ENCODE assay signal across 1 cellular context in the genomic region with DNA sequence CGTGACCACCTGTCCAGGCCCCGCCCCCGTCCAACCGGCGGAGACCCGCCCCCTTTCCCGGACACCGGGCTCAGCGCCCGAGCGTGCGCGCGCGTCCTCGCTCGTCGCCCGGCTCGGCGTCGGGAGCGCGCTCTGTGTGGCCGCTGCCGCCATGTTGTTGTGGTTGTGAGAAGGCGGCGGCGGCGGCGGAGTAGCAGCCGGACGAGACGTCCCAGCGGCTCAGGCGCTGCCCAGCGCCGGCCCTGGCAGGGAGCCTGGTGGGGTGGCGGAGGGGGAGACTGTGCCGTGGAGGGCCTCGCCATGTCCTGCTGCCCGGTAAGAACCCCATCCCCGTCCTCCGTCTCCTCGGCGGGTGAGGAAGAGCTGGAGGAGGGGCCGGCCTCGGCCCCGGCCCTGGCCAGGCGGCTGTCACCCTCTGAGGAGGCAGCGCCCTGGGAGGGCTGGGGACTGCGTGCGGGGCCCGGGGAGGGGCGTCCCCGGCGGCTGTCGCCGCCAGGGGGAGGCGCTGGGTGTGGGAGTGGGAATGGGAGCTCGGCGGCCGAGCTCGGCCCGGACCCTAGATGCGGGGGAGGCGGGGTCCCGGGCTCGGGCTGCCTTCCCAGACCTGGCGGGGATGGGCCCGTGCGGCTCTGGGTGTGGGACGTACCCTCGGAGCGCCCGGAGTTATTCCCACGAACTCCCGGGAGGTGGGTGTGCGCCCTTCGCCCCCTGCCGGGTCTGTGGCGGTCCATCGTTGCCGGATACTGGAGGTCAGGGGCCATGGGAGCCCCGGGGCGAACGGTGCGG.
TF ChIP-seq lines count a peak whose summit lies in the region.

A gene (plus strand): TSS at position 130 of the 786 bp plus-strand sequence. CDS start 87,886 bp downstream, outside the sequence.

TF ChIP-seq in HEK293, 187 proteins besides CTCF, POLR2A, EP300 and RAD21 (continued from another document and continues in another):
- TF ChIP-seq, protein P1, sequence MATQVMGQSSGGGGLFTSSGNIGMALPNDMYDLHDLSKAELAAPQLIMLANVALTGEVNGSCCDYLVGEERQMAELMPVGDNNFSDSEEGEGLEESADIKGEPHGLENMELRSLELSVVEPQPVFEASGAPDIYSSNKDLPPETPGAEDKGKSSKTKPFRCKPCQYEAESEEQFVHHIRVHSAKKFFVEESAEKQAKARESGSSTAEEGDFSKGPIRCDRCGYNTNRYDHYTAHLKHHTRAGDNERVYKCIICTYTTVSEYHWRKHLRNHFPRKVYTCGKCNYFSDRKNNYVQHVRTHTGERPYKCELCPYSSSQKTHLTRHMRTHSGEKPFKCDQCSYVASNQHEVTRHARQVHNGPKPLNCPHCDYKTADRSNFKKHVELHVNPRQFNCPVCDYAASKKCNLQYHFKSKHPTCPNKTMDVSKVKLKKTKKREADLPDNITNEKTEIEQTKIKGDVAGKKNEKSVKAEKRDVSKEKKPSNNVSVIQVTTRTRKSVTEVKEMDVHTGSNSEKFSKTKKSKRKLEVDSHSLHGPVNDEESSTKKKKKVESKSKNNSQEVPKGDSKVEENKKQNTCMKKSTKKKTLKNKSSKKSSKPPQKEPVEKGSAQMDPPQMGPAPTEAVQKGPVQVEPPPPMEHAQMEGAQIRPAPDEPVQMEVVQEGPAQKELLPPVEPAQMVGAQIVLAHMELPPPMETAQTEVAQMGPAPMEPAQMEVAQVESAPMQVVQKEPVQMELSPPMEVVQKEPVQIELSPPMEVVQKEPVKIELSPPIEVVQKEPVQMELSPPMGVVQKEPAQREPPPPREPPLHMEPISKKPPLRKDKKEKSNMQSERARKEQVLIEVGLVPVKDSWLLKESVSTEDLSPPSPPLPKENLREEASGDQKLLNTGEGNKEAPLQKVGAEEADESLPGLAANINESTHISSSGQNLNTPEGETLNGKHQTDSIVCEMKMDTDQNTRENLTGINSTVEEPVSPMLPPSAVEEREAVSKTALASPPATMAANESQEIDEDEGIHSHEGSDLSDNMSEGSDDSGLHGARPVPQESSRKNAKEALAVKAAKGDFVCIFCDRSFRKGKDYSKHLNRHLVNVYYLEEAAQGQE (tag by site-specific recombination; IDR thresholded peaks at IDR 0.05), result no peak
- TF ChIP-seq ZFP41 (tag by site-specific recombination; IDR thresholded peaks at IDR 0.05; ENCODE audit: borderline replicate concordance) (no peak), BCL11B (tag by site-specific recombination; IDR thresholded peaks at IDR 0.05; ENCODE audit: low read depth) (no peak), ZNF140 (tag by site-specific recombination; IDR thresholded peaks at IDR 0.05) (no peak), ZNF701 (tag by site-specific recombination; IDR thresholded peaks at IDR 0.05) (no peak), ZEB2 (tag by site-specific recombination; IDR thresholded peaks at IDR 0.05) (peak; percentile 41), ZNF76 (tag by site-specific recombination; IDR thresholded peaks at IDR 0.05; ENCODE audit: borderline replicate concordance, low read depth) (peak; percentile 42; the same call in 1 of the 2 replicates), ZFP69B (tag by site-specific recombination; IDR thresholded peaks at IDR 0.05) (0 out of 2 replicates have a peak, but pooled peaks have one; percentile 11), FEZF1 (tag by site-specific recombination; IDR thresholded peaks at IDR 0.05) (no peak), KLF7 (tag by site-specific recombination; IDR thresholded peaks at IDR 0.05; ENCODE audit: borderline replicate concordance) (no peak), ZNF585B (tag by site-specific recombination; IDR thresholded peaks at IDR 0.05) (0 out of 2 replicates have a peak, but pooled peaks have one; percentile 4), ZNF114 (tag by site-specific recombination; IDR thresholded peaks at IDR 0.05) (no peak), ZNF132 (tag by site-specific recombination; IDR thresholded peaks at IDR 0.05; ENCODE audit: borderline replicate concordance) (no peak), ZFP37 (tag by site-specific recombination; IDR thresholded peaks at IDR 0.05) (peak; percentile 75; the same call in 1 of the 2 replicates), HOXA7 (CRISPR knock-in tag; IDR thresholded peaks at IDR 0.05; ENCODE audit: borderline replicate concordance) (no peak), ZNF138 (tag by site-specific recombination; IDR thresholded peaks at IDR 0.05; ENCODE audit: borderline replicate concordance) (no peak), ZNF623 (tag by site-specific recombination; IDR thresholded peaks at IDR 0.05) (no peak), ZNF239 (tag by site-specific recombination; IDR thresholded peaks at IDR 0.05) (no peak), ZNF837 (tag by site-specific recombination; IDR thresholded peaks at IDR 0.05) (no peak), ZNF555 (tag by site-specific recombination; conservative IDR thresholded peaks at IDR 0.05) (no peak), ZNF211 (tag by site-specific recombination; IDR thresholded peaks at IDR 0.05; ENCODE audit: low read depth) (no peak), SP2 (tag by site-specific recombination; IDR thresholded peaks at IDR 0.05) (peak; percentile 82), ZNF354C (tag by site-specific recombination; IDR thresholded peaks at IDR 0.05; ENCODE audit: borderline replicate concordance, low read depth) (no peak), OVOL3 (tag by site-specific recombination; IDR thresholded peaks at IDR 0.05) (no peak), ZNF473 (tag by site-specific recombination; IDR thresholded peaks at IDR 0.05) (no peak), ZNF146 (tag by site-specific recombination; IDR thresholded peaks at IDR 0.05) (no peak), ZNF530 (tag by site-specific recombination; IDR thresholded peaks at IDR 0.05; ENCODE audit: low read depth) (no peak), ZNF549 (tag by site-specific recombination; IDR thresholded peaks at IDR 0.05) (no peak)
- TF ChIP-seq, protein P2, sequence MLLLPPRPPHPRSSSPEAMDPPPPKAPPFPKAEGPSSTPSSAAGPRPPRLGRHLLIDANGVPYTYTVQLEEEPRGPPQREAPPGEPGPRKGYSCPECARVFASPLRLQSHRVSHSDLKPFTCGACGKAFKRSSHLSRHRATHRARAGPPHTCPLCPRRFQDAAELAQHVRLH (tag by site-specific recombination; IDR thresholded peaks at IDR 0.05), result no peak
- TF ChIP-seq, protein P3, sequence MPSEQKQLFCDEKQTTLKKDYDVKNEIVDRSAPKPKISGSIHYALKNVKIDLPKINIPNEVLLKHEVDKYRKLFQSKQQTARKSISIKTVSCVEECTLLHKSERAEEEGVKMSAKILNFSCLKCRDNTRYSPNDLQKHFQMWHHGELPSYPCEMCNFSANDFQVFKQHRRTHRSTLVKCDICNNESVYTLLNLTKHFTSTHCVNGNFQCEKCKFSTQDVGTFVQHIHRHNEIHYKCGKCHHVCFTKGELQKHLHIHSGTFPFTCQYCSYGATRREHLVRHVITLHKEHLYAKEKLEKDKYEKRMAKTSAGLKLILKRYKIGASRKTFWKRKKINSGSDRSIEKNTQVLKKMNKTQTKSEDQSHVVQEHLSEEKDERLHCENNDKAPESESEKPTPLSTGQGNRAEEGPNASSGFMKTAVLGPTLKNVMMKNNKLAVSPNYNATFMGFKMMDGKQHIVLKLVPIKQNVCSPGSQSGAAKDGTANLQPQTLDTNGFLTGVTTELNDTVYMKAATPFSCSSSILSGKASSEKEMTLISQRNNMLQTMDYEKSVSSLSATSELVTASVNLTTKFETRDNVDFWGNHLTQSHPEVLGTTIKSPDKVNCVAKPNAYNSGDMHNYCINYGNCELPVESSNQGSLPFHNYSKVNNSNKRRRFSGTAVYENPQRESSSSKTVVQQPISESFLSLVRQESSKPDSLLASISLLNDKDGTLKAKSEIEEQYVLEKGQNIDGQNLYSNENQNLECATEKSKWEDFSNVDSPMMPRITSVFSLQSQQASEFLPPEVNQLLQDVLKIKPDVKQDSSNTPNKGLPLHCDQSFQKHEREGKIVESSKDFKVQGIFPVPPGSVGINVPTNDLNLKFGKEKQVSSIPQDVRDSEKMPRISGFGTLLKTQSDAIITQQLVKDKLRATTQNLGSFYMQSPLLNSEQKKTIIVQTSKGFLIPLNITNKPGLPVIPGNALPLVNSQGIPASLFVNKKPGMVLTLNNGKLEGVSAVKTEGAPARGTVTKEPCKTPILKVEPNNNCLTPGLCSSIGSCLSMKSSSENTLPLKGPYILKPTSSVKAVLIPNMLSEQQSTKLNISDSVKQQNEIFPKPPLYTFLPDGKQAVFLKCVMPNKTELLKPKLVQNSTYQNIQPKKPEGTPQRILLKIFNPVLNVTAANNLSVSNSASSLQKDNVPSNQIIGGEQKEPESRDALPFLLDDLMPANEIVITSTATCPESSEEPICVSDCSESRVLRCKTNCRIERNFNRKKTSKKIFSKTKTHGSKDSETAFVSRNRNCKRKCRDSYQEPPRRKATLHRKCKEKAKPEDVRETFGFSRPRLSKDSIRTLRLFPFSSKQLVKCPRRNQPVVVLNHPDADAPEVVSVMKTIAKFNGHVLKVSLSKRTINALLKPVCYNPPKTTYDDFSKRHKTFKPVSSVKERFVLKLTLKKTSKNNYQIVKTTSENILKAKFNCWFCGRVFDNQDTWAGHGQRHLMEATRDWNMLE (tag by site-specific recombination; conservative IDR thresholded peaks at IDR 0.05; ENCODE audit: low read depth), result no peak
- TF ChIP-seq, protein P4, sequence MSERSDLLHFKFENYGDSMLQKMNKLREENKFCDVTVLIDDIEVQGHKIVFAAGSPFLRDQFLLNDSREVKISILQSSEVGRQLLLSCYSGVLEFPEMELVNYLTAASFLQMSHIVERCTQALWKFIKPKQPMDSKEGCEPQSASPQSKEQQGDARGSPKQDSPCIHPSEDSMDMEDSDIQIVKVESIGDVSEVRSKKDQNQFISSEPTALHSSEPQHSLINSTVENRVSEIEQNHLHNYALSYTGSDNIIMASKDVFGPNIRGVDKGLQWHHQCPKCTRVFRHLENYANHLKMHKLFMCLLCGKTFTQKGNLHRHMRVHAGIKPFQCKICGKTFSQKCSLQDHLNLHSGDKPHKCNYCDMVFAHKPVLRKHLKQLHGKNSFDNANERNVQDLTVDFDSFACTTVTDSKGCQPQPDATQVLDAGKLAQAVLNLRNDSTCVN (tag by site-specific recombination; optimal IDR thresholded peaks at IDR 0.05), result peak; percentile 98
- TF ChIP-seq, protein P5, sequence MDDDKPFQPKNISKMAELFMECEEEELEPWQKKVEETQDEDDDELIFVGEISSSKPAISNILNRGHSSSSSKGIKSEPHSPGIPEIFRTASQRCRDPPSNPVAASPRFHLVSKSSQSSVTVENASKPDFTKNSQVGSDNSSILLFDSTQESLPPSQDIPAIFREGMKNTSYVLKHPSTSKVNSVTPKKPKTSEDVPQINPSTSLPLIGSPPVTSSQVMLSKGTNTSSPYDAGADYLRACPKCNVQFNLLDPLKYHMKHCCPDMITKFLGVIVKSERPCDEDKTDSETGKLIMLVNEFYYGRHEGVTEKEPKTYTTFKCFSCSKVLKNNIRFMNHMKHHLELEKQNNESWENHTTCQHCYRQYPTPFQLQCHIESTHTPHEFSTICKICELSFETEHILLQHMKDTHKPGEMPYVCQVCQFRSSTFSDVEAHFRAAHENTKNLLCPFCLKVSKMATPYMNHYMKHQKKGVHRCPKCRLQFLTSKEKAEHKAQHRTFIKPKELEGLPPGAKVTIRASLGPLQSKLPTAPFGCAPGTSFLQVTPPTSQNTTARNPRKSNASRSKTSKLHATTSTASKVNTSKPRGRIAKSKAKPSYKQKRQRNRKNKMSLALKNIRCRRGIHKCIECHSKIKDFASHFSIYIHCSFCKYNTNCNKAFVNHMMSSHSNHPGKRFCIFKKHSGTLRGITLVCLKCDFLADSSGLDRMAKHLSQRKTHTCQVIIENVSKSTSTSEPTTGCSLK (tag by site-specific recombination; IDR thresholded peaks at IDR 0.05), result no peak
- TF ChIP-seq, protein P6, sequence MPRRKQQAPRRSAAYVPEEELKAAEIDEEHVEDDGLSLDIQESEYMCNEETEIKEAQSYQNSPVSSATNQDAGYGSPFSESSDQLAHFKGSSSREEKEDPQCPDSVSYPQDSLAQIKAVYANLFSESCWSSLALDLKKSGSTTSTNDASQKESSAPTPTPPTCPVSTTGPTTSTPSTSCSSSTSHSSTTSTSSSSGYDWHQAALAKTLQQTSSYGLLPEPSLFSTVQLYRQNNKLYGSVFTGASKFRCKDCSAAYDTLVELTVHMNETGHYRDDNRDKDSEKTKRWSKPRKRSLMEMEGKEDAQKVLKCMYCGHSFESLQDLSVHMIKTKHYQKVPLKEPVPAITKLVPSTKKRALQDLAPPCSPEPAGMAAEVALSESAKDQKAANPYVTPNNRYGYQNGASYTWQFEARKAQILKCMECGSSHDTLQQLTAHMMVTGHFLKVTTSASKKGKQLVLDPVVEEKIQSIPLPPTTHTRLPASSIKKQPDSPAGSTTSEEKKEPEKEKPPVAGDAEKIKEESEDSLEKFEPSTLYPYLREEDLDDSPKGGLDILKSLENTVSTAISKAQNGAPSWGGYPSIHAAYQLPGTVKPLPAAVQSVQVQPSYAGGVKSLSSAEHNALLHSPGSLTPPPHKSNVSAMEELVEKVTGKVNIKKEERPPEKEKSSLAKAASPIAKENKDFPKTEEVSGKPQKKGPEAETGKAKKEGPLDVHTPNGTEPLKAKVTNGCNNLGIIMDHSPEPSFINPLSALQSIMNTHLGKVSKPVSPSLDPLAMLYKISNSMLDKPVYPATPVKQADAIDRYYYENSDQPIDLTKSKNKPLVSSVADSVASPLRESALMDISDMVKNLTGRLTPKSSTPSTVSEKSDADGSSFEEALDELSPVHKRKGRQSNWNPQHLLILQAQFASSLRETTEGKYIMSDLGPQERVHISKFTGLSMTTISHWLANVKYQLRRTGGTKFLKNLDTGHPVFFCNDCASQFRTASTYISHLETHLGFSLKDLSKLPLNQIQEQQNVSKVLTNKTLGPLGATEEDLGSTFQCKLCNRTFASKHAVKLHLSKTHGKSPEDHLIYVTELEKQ (tag by site-specific recombination; IDR thresholded peaks at IDR 0.05; ENCODE audit: borderline replicate concordance), result no peak; the same call in 1 of the 2 replicates
- TF ChIP-seq, protein P7, sequence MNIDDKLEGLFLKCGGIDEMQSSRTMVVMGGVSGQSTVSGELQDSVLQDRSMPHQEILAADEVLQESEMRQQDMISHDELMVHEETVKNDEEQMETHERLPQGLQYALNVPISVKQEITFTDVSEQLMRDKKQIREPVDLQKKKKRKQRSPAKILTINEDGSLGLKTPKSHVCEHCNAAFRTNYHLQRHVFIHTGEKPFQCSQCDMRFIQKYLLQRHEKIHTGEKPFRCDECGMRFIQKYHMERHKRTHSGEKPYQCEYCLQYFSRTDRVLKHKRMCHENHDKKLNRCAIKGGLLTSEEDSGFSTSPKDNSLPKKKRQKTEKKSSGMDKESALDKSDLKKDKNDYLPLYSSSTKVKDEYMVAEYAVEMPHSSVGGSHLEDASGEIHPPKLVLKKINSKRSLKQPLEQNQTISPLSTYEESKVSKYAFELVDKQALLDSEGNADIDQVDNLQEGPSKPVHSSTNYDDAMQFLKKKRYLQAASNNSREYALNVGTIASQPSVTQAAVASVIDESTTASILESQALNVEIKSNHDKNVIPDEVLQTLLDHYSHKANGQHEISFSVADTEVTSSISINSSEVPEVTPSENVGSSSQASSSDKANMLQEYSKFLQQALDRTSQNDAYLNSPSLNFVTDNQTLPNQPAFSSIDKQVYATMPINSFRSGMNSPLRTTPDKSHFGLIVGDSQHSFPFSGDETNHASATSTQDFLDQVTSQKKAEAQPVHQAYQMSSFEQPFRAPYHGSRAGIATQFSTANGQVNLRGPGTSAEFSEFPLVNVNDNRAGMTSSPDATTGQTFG (tag by site-specific recombination; IDR thresholded peaks at IDR 0.05; ENCODE audit: borderline replicate concordance), result no peak
- TF ChIP-seq, protein P8, sequence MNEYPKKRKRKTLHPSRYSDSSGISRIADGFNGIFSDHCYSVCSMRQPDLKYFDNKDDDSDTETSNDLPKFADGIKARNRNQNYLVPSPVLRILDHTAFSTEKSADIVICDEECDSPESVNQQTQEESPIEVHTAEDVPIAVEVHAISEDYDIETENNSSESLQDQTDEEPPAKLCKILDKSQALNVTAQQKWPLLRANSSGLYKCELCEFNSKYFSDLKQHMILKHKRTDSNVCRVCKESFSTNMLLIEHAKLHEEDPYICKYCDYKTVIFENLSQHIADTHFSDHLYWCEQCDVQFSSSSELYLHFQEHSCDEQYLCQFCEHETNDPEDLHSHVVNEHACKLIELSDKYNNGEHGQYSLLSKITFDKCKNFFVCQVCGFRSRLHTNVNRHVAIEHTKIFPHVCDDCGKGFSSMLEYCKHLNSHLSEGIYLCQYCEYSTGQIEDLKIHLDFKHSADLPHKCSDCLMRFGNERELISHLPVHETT (tag by site-specific recombination; IDR thresholded peaks at IDR 0.05), result no peak
